Comparison of ENCODE assay signal across 9 cellular contexts in genomic region chr15:69478259-69478687, GRCh38. TPM values are rescaled to one million over a fixed set of nuclear protein-coding genes. Genes with fewer than 3 reads are reported as not detected.
A peak's percentile ranks its signal among the peaks of the same experiment; 100 is the strongest.
DNase-seq lines count a peak whose midpoint lies in the region; ATAC-seq and TF ChIP-seq lines count a peak whose summit lies in the region.
"Had no signal": no experiment of that assay in that cellular context is flagged by ENCODE, and none has a peak within 500 bp of the region (broad histone marks: within the 10 kb centered on the region; RNA-seq: fewer than 3 reads in every experiment).

No MANE protein-coding gene starts in this region.

- no peak overlapping the region for H4K5ac ChIP-seq in IMR-90 (ENCODE audit: low read depth, low read length)

- TF ChIP-seq CTCF in IMR-90 (conservative IDR thresholded peaks at IDR 0.05; ENCODE audit: low read depth, low read length) (peak; percentile 77), OCI-LY3 (IDR thresholded peaks at IDR 0.05; ENCODE audit: low read depth, low read length) (peak; percentile 98), smooth muscle cell (IDR thresholded peaks at IDR 0.05; ENCODE audit: borderline replicate concordance, insufficient read depth, poor library complexity, severe bottlenecking) (peak; percentile 96)

- peaks cover 12% of the 10 kb centered on the region for H3K4me1 Mint-ChIP-seq in activated naive CD8-positive, alpha-beta T cell treated with anti-CD3 and anti-CD28 coated beads, Interleukin-2, amount 50 U/mL, for 24 hours
- H3K4me1 Mint-ChIP-seq in activated T-helper 2 cell treated with anti-CD3 and anti-CD28 coated beads, Interferon-gamma antibody, Interleukin-2, Interleukin-4, amounts not matched to agents 10 μg/mL and 5 μg/mL and 100 μg/mL, durations not matched to agents 14 hours and 24 hours and 36 hours (ENCODE audit: low read depth) = peaks cover 2% of the 10 kb centered on the region

- H2BK120ac ChIP-seq in IMR-90 (ENCODE audit: low read depth, low read length) = no peak overlapping the region

- CTCF ChIA-PET in IMR-90 (lab: Yijun Ruan, JAX) = interaction anchor here (0.7 to 1.0 kb wide), 4 partner anchors 8 to 94 kb away, joined by 3 to 4 read pairs (median 4); no protein-coding TSS in a partner anchor

- intact Hi-C loops in IMR-90 (cut with micrococcal nuclease) = loop anchor here (1.0 to 10.0 kb wide), 5 partner anchors 497 to 1397 kb away; no protein-coding TSS in a partner anchor
- intact Hi-C loops in activated T-helper 2 cell treated with anti-CD3 and anti-CD28 coated beads, Interferon-gamma antibody, Interleukin-2, Interleukin-4, amounts not matched to agents 10 μg/mL and 5 μg/mL and 100 μg/mL, durations not matched to agents 14 hours and 24 hours and 36 hours (cut with micrococcal nuclease) = loop anchor here (5.0 to 10.0 kb wide), 3 partner anchors 94 to 1247 kb away; no protein-coding TSS in a partner anchor

- H3K36me3 ChIP-seq in IMR-90 (ENCODE audit: control insufficient read depth, insufficient read depth, low read length) = no peaks in the 10 kb centered on the region
- H3K36me3 ChIP-seq in OCI-LY3 (replicated peaks; ENCODE audit: low read depth, low read length) = no peaks in the 10 kb centered on the region
- no peaks in the 10 kb centered on the region for H3K36me3 ChIP-seq in smooth muscle cell (ENCODE audit: low read depth)

- peaks cover 4% of the 10 kb centered on the region; the same call in 1 of the 2 replicates for H3K9me1 ChIP-seq in IMR-90 (ENCODE audit: insufficient read depth, low read length)

- in situ Hi-C loops in Caki2 (cut with HindIII; ENCODE audit: low pct_unique_long_range_greater_than_20kb, low sequenced_read_pairs) = no loop called here
- in situ Hi-C loops in IMR-90 (cut with MboI; ENCODE audit: low sequenced_read_pairs) = loop anchor here (10.0 kb wide), 1 partner anchor 1007 kb away; no protein-coding TSS in a partner anchor

- no peak overlapping the region for H3K56ac ChIP-seq in IMR-90 (ENCODE audit: extremely low read depth, insufficient read depth, low read length)

- H3K4me3 Mint-ChIP-seq in activated naive CD8-positive, alpha-beta T cell treated with anti-CD3 and anti-CD28 coated beads, Interleukin-2, amount 50 U/mL, for 24 hours = no peak overlapping the region
- H3K4me3 Mint-ChIP-seq in activated T-helper 2 cell treated with anti-CD3 and anti-CD28 coated beads, Interferon-gamma antibody, Interleukin-2, Interleukin-4, amounts not matched to agents 10 μg/mL and 5 μg/mL and 100 μg/mL, durations not matched to agents 14 hours and 24 hours and 36 hours (ENCODE audit: low read depth) = no peak overlapping the region
- H3K4me3 Mint-ChIP-seq: naive B cell had no signal

- no peak overlapping the region for H3K27ac Mint-ChIP-seq in activated naive CD8-positive, alpha-beta T cell treated with anti-CD3 and anti-CD28 coated beads, Interleukin-2, amount 50 U/mL, for 24 hours
- H3K27ac Mint-ChIP-seq in activated T-helper 2 cell treated with anti-CD3 and anti-CD28 coated beads, Interferon-gamma antibody, Interleukin-2, Interleukin-4, amounts not matched to agents 10 μg/mL and 5 μg/mL and 100 μg/mL, durations not matched to agents 14 hours and 24 hours and 36 hours = no peak overlapping the region
- H3K27ac Mint-ChIP-seq: naive B cell had no signal

- no peak for TF ChIP-seq POLR2A in IMR-90 (IDR thresholded peaks at IDR 0.05; ENCODE audit: low read depth, low read length)

- H3K4me1 ChIP-seq in IMR-90 (ENCODE audit: control insufficient read depth, insufficient read depth, low read length) (peaks cover 9% of the 10 kb centered on the region), OCI-LY3 (ENCODE audit: low read length) (peaks cover 3% of the 10 kb centered on the region; the same call in 1 of the 2 replicates), smooth muscle cell (ENCODE audit: low read depth) (no peaks in the 10 kb centered on the region)

- H3K27ac ChIP-seq in IMR-90 (ENCODE audit: insufficient read depth, low read length) (no peak overlapping the region), OCI-LY3 (ENCODE audit: low read length) (no peak overlapping the region), smooth muscle cell (ENCODE audit: low read depth) (no peak overlapping the region)

- peak; percentile 40 for ATAC-seq in IMR-90 (ENCODE audit: low read depth)
- ATAC-seq in activated naive CD8-positive, alpha-beta T cell treated with anti-CD3 and anti-CD28 coated beads, Interleukin-2, amount 50 U/mL, for 24 hours = no peak
- ATAC-seq in HG02870 (IDR thresholded peaks at IDR 0.05; ENCODE audit: unreplicated experiment) = no peak

- no peak overlapping the region for H3K23ac ChIP-seq in IMR-90 (ENCODE audit: low read depth, low read length)

- H3K27me3 ChIP-seq in IMR-90 (ENCODE audit: control insufficient read depth, insufficient read depth, low read length) = peaks cover 18% of the 10 kb centered on the region
- peaks cover 22% of the 10 kb centered on the region; the same call in 1 of the 2 replicates for H3K27me3 ChIP-seq in OCI-LY3 (ENCODE audit: low read depth, low read length)
- no peaks in the 10 kb centered on the region for H3K27me3 ChIP-seq in smooth muscle cell (ENCODE audit: low read depth)

- POLR2A ChIA-PET in IMR-90 (lab: Charles Lee; ENCODE audit: unreplicated experiment) = no interaction called here

- H2BK5ac ChIP-seq in IMR-90 (ENCODE audit: low read depth, low read length, poor library complexity, severe bottlenecking) = no peak overlapping the region

- H3K4me2 ChIP-seq in IMR-90 (ENCODE audit: low read depth, low read length) = no peak overlapping the region
- peak overlapping the region; percentile 60 for H3K4me2 ChIP-seq in OCI-LY3 (ENCODE audit: low read length)
- H3K4me2 ChIP-seq in smooth muscle cell = no peak overlapping the region

- H3K79me2 ChIP-seq in OCI-LY3 (ENCODE audit: low read length) (no peaks in the 10 kb centered on the region), smooth muscle cell (ENCODE audit: low read depth) (no peaks in the 10 kb centered on the region)

- DNase-seq in Caki2 (ENCODE audit: low read depth) (peak; percentile 47), IMR-90 (peak; percentile 44), hippocampal formation (lab: John Stamatoyannopoulos, UW) (peak; percentile 12 to 46), smooth muscle cell (lab: John Stamatoyannopoulos, UW; ENCODE audit: unreplicated experiment) (peak; percentile 11)
- DNase-seq in activated naive CD8-positive, alpha-beta T cell treated with anti-CD3 and anti-CD28 coated beads, Interleukin-2, amount 50 U/mL, for 24 hours = peak; percentile 69
- no peak for DNase-seq in activated T-helper 2 cell treated with anti-CD3 and anti-CD28 coated beads, Interferon-gamma antibody, Interleukin-2, Interleukin-4, amounts not matched to agents 10 μg/mL and 5 μg/mL and 100 μg/mL, durations not matched to agents 14 hours and 24 hours and 36 hours (ENCODE audit: low spot score)
- DNase-seq: naive B cell had no signal

- H3K4ac ChIP-seq in IMR-90 (ENCODE audit: low read depth, low read length) = no peak overlapping the region

- peaks cover 12% of the 10 kb centered on the region for H3K9me3 Mint-ChIP-seq in activated naive CD8-positive, alpha-beta T cell treated with anti-CD3 and anti-CD28 coated beads, Interleukin-2, amount 50 U/mL, for 24 hours
- H3K9me3 Mint-ChIP-seq in activated T-helper 2 cell treated with anti-CD3 and anti-CD28 coated beads, Interferon-gamma antibody, Interleukin-2, Interleukin-4, amounts not matched to agents 10 μg/mL and 5 μg/mL and 100 μg/mL, durations not matched to agents 14 hours and 24 hours and 36 hours = peaks cover 7% of the 10 kb centered on the region

- H4K8ac ChIP-seq in IMR-90 (ENCODE audit: low read depth in 2 of 2, low read length in 2 of 2) = no peak overlapping the region

- no peak overlapping the region for H3K18ac ChIP-seq in IMR-90 (ENCODE audit: low read depth, low read length)

- 70% methylated on average over 4 of the region's 12 CpGs; no CpG with 5 or more reads in 1 of the 2 experiments for WGBS in IMR-90 (ENCODE audit: extremely low coverage in 2 of 2, insufficient read length in 1 of 2), 2 experiments
- 27% methylated on average over 12 of the region's 12 CpGs for WGBS in smooth muscle cell (ENCODE audit: low lambda C conversion rate)

- H2AK9ac ChIP-seq in IMR-90 (replicated peaks; ENCODE audit: low read depth, low read length, poor library complexity) = no peak overlapping the region

- no TSS peak for BruUV-seq in IMR-90 (replicated peaks; lab: Mats Ljungman, UMichigan)

- dilution Hi-C loops in IMR-90 (cut with HindIII; ENCODE audit: low sequenced_read_pairs, unreplicated experiment) = no loop called here

- H3K9ac ChIP-seq in IMR-90 (ENCODE audit: low read depth, low read length) = no peak overlapping the region
- H3K9ac ChIP-seq in OCI-LY3 (ENCODE audit: low read length) = no peak overlapping the region
- no peak overlapping the region for H3K9ac ChIP-seq in smooth muscle cell (ENCODE audit: low read depth)

- no peak overlapping the region for H3K14ac ChIP-seq in IMR-90 (replicated peaks; ENCODE audit: low read depth, low read length)

- no peak overlapping the region for H4K91ac ChIP-seq in IMR-90 (ENCODE audit: insufficient read depth, low read depth, low read length)

- no peak overlapping the region for H2BK20ac ChIP-seq in IMR-90 (ENCODE audit: low read depth, low read length)

- peaks cover 4% of the 10 kb centered on the region for H3K9me3 ChIP-seq in IMR-90 (ENCODE audit: control insufficient read depth, insufficient read depth, low read length)
- no peaks in the 10 kb centered on the region for H3K9me3 ChIP-seq in OCI-LY3 (ENCODE audit: insufficient read depth, low read length)
- H3K9me3 ChIP-seq in smooth muscle cell (replicated peaks; ENCODE audit: low read depth) = no peaks in the 10 kb centered on the region

- H3K4me3 ChIP-seq in IMR-90 (ENCODE audit: insufficient read depth, low read depth, low read length) = no peak overlapping the region
- H3K4me3 ChIP-seq in OCI-LY3 (ENCODE audit: low read length) = peak overlapping the region; percentile 46
- H3K4me3 ChIP-seq in smooth muscle cell = no peak overlapping the region

- no peak overlapping the region for H2BK15ac ChIP-seq in IMR-90 (ENCODE audit: low read depth, low read length)

- H3K36me3 Mint-ChIP-seq in activated naive CD8-positive, alpha-beta T cell treated with anti-CD3 and anti-CD28 coated beads, Interleukin-2, amount 50 U/mL, for 24 hours (ENCODE audit: low read depth) = peaks cover 2% of the 10 kb centered on the region
- peaks cover 3% of the 10 kb centered on the region for H3K36me3 Mint-ChIP-seq in activated T-helper 2 cell treated with anti-CD3 and anti-CD28 coated beads, Interferon-gamma antibody, Interleukin-2, Interleukin-4, amounts not matched to agents 10 μg/mL and 5 μg/mL and 100 μg/mL, durations not matched to agents 14 hours and 24 hours and 36 hours (ENCODE audit: low read depth)

- H3K79me1 ChIP-seq in IMR-90 (ENCODE audit: low read depth in 1 of 2, low read length in 2 of 2) = no peaks in the 10 kb centered on the region

- H2AFZ ChIP-seq in IMR-90 (replicated peaks; ENCODE audit: low read length, poor library complexity) (peak overlapping the region; percentile 26), OCI-LY3 (ENCODE audit: low read depth, low read length) (no peak overlapping the region), smooth muscle cell (ENCODE audit: low read depth) (no peak overlapping the region)

- no peak overlapping the region for H2AK5ac ChIP-seq in IMR-90 (ENCODE audit: low read depth, low read length)

- H3F3A ChIP-seq in smooth muscle cell (ENCODE audit: low read depth) = no peaks in the 10 kb centered on the region

- TF ChIP-seq RAD21 in IMR-90 (IDR thresholded peaks at IDR 0.05; ENCODE audit: low read length) = peak; percentile 88

- H3K27me3 Mint-ChIP-seq in activated naive CD8-positive, alpha-beta T cell treated with anti-CD3 and anti-CD28 coated beads, Interleukin-2, amount 50 U/mL, for 24 hours = peaks cover 10% of the 10 kb centered on the region
- H3K27me3 Mint-ChIP-seq in activated T-helper 2 cell treated with anti-CD3 and anti-CD28 coated beads, Interferon-gamma antibody, Interleukin-2, Interleukin-4, amounts not matched to agents 10 μg/mL and 5 μg/mL and 100 μg/mL, durations not matched to agents 14 hours and 24 hours and 36 hours (ENCODE audit: low read depth) = peaks cover 10% of the 10 kb centered on the region

- H4K20me1 ChIP-seq in IMR-90 (ENCODE audit: insufficient read depth, low read length) (no peaks in the 10 kb centered on the region), OCI-LY3 (ENCODE audit: insufficient read depth, low read length) (no peaks in the 10 kb centered on the region), smooth muscle cell (ENCODE audit: low read depth) (no peaks in the 10 kb centered on the region)

RNA-seq across cellular contexts. Expression of gene RPLP1, which starts 25.7 kb away (rescaled TPM):
- total RNA-seq in Caki2 (2014; rRNA removed; shearing (Covaris generic); ENCODE audit: low replicate concordance) = 41.6 and 70.1 TPM in 2 replicates
- total RNA-seq in IMR-90 (2012; rRNA removed) (97.0 and 132 TPM in 2 replicates), smooth muscle cell (321 and 375 TPM in 2 replicates)
- polyA plus RNA-seq in IMR-90 (2012; rRNA removed) (1,440 and 1,469 TPM in 2 replicates), smooth muscle cell (1,155 and 1,251 TPM in 2 replicates)
- 865 and 2,195 TPM in 2 replicates for polyA plus RNA-seq in IMR-90 (2012; cell fraction: cytosol; rRNA removed)
- 449 and 618 TPM in 2 replicates for polyA plus RNA-seq in IMR-90 (2012; cell fraction: nucleus; rRNA removed; ENCODE audit: low replicate concordance)
- total RNA-seq in activated T-helper 2 cell treated with anti-CD3 and anti-CD28 coated beads, Interferon-gamma antibody, Interleukin-2, Interleukin-4, amounts not matched to agents 10 μg/mL and 5 μg/mL and 100 μg/mL, durations not matched to agents 14 hours and 24 hours and 36 hours = 1,844 and 1,891 TPM in 2 replicates
